Comparison of ENCODE assay signal across 14 cellular contexts in genomic region chr5:176161431-176161830, GRCh38.
DNase-seq lines count a peak whose midpoint lies in the region; ATAC-seq, FAIRE-seq and TF ChIP-seq lines count a peak whose summit lies in the region.
"Had no signal": no experiment of that assay in that cellular context is flagged by ENCODE, and none has a peak within 500 bp of the region (broad histone marks: within the 10 kb centered on the region; RNA-seq: fewer than 3 reads in every experiment).

No MANE protein-coding gene starts in this region.

- CTCF ChIA-PET in H1 (lab: Charles Lee; ENCODE audit: partially characterized antibody) = interaction anchor here (0.7 to 1.2 kb wide), 2 partner anchors 9 to 20 kb away, joined by 3 read pairs; no protein-coding TSS in a partner anchor

- no peak overlapping the region for H2BK12ac ChIP-seq in H1 (ENCODE audit: low read depth, low read length)
- H2BK12ac ChIP-seq in neuronal stem cell (ENCODE audit: low read length) = no peak overlapping the region

- TF ChIP-seq RAD21 in H1 (IDR thresholded peaks at IDR 0.05 in 1 of 2, conservative IDR thresholded peaks at IDR 0.05 in 1 of 2; ENCODE audit: low read depth in 2 of 2, low read length in 2 of 2) = no peak

- H3K9me3 ChIP-seq in H1 (ENCODE audit: insufficient read depth in 2 of 2, low read depth in 1 of 2, low read length in 1 of 2) (no peaks in the 10 kb centered on the region), neuronal stem cell (replicated peaks in 1 of 2; ENCODE audit: control insufficient read depth in 2 of 2, insufficient read depth in 1 of 2, low read depth in 1 of 2, low read length in 2 of 2) (no peaks in the 10 kb centered on the region)

- no peaks in the 10 kb centered on the region for H3K79me2 ChIP-seq in H1 (ENCODE audit: control insufficient read depth in 1 of 2, insufficient read depth in 2 of 2, low read length in 2 of 2)

- H4K20me1 ChIP-seq in H1 (replicated peaks in 1 of 2; ENCODE audit: control insufficient read depth in 1 of 2, insufficient read depth in 2 of 2, low read length in 2 of 2) = no peaks in the 10 kb centered on the region

- H3K56ac ChIP-seq in H1 (replicated peaks; ENCODE audit: insufficient read length, low read depth, low read length) = no peak overlapping the region

- no peak overlapping the region for H3K4me2 ChIP-seq in H1 (ENCODE audit: insufficient read depth in 1 of 2, low read depth in 2 of 2, low read length in 2 of 2)
- no peak overlapping the region for H3K4me2 ChIP-seq in neuronal stem cell (ENCODE audit: insufficient read depth, low read length, poor library complexity, severe bottlenecking)

- H3K79me1 ChIP-seq in H1 (ENCODE audit: low read depth, low read length) (no peaks in the 10 kb centered on the region), neuronal stem cell (ENCODE audit: low read depth, low read length) (no peaks in the 10 kb centered on the region)

- no peaks in the 10 kb centered on the region for H3K4me1 ChIP-seq in H1 (replicated peaks in 1 of 4; ENCODE audit: control insufficient read depth in 3 of 4, insufficient read depth in 4 of 4, low read length in 3 of 4)
- H3K4me1 ChIP-seq in neuronal stem cell (ENCODE audit: control insufficient read depth in 2 of 2, insufficient read depth in 1 of 2, low read depth in 1 of 2, low read length in 2 of 2) = no peaks in the 10 kb centered on the region

- POLR2A ChIA-PET in H1 (lab: Charles Lee; ENCODE audit: partially characterized antibody) = no interaction called here

- H3K23me2 ChIP-seq in H1 (ENCODE audit: low read depth, low read length) = no peaks in the 10 kb centered on the region

- TF ChIP-seq EP300 in H1 (IDR thresholded peaks at IDR 0.05; ENCODE audit: borderline replicate concordance in 1 of 2, low read depth in 2 of 2, low read length in 2 of 2) = no peak

- H3K23ac ChIP-seq in H1 (ENCODE audit: insufficient read length) (no peak overlapping the region), neuronal stem cell (ENCODE audit: low read depth, low read length, poor library complexity) (no peak overlapping the region)

- H3K14ac ChIP-seq in H1 (ENCODE audit: insufficient read length) (no peak overlapping the region), neuronal stem cell (ENCODE audit: low read length) (no peak overlapping the region)

- H3K9ac ChIP-seq in H1 (replicated peaks in 1 of 4; ENCODE audit: extremely low read depth in 1 of 4, low read depth in 3 of 4, low read length in 3 of 4) = no peak overlapping the region
- no peak overlapping the region for H3K9ac ChIP-seq in neuronal stem cell (ENCODE audit: low read depth, low read length, poor library complexity)

- no peak for TF ChIP-seq POLR2A in H1 (IDR thresholded peaks at IDR 0.05; ENCODE audit: control extremely low read depth in 1 of 2, low read depth in 2 of 2, low read length in 2 of 2)

- H3K4me3 ChIP-seq in H1 (ENCODE audit: extremely low read depth in 1 of 4, insufficient read depth in 2 of 4, low read depth in 3 of 4, low read length in 4 of 4) (no peak overlapping the region), fibroblast of the aortic adventitia (ENCODE audit: low read depth, low read length) (no peak overlapping the region), neuronal stem cell (ENCODE audit: low read length in 2 of 2) (no peak overlapping the region)

- H3K36me3 ChIP-seq in H1 (ENCODE audit: control insufficient read depth in 2 of 4, insufficient read depth in 4 of 4, low read length in 3 of 4) (no peaks in the 10 kb centered on the region), neuronal stem cell (replicated peaks in 1 of 2; ENCODE audit: control insufficient read depth in 2 of 2, insufficient read depth in 2 of 2, low read length in 2 of 2) (no peaks in the 10 kb centered on the region)

- H2BK120ac ChIP-seq in H1 (replicated peaks; ENCODE audit: low read depth, low read length) (no peak overlapping the region), neuronal stem cell (ENCODE audit: low read depth, low read length) (no peak overlapping the region)

- H2AK5ac ChIP-seq in H1 (ENCODE audit: low read depth, low read length) = no peak overlapping the region
- H2AK5ac ChIP-seq in neuronal stem cell (ENCODE audit: low read depth, low read length) = no peak overlapping the region

- TF ChIP-seq CTCF in H1 (IDR thresholded peaks at IDR 0.05; ENCODE audit: control extremely low read depth in 1 of 3, insufficient read depth in 1 of 3, low read depth in 1 of 3, low read length in 3 of 3) (no peak), fibroblast of the aortic adventitia (IDR thresholded peaks at IDR 0.05; ENCODE audit: insufficient read depth, low read length) (no peak)

- WGBS in H1 (ENCODE audit: extremely low coverage in 1 of 2, insufficient coverage in 1 of 2, insufficient read length in 1 of 2, insufficient replicate concordance in 2 of 2, low coverage in 1 of 2, low lambda C conversion rate in 2 of 2, missing lambda C conversion rate in 1 of 2), 2 experiments = 84% methylated on average over 3 of the region's 3 CpGs; no CpG with 5 or more reads in 1 of the 2 experiments
- WGBS in neuronal stem cell (ENCODE audit: extremely low coverage in 2 of 2, insufficient read length in 2 of 2, insufficient replicate concordance in 1 of 2), 2 donors = no CpG with 5 or more reads among the region's 3 CpGs

- no peak for FAIRE-seq in H1 (lab: Jason Lieb, UNC)
- FAIRE-seq: G401.6 had no signal

- H2BK5ac ChIP-seq in H1 (ENCODE audit: low read depth, low read length) (no peak overlapping the region), neuronal stem cell (ENCODE audit: low read length) (no peak overlapping the region)

- H4K5ac ChIP-seq in H1 (ENCODE audit: insufficient read length, low read depth, low read length) = no peak overlapping the region

- no peak for ATAC-seq in SK-N-SH treated with all-trans-retinoic acid at 6 μM for 48 hours

- H3K27ac ChIP-seq in H1 (ENCODE audit: low read depth, low read length) (no peak overlapping the region), neuronal stem cell (replicated peaks; ENCODE audit: low read length) (no peak overlapping the region)

- H3K4ac ChIP-seq in H1 (replicated peaks; ENCODE audit: insufficient read length, low read depth, low read length) (no peak overlapping the region), neuronal stem cell (ENCODE audit: low read length) (no peak overlapping the region)

- H4K8ac ChIP-seq in H1 (ENCODE audit: extremely low read depth, insufficient read depth, low read length) = no peak overlapping the region; the same call in 1 of the 2 replicates
- no peak overlapping the region for H4K8ac ChIP-seq in neuronal stem cell (ENCODE audit: low read depth, low read length)

- H2BK20ac ChIP-seq in H1 (ENCODE audit: low read length) = no peak overlapping the region

- no peak overlapping the region for H2AFZ ChIP-seq in H1 (ENCODE audit: low read length)
- no peak overlapping the region for H2AFZ ChIP-seq in neuronal stem cell (ENCODE audit: low read length)

- H4K91ac ChIP-seq in H1 (replicated peaks; ENCODE audit: insufficient read length, low read length) = peak overlapping the region; percentile 42
- H4K91ac ChIP-seq in neuronal stem cell (ENCODE audit: low read depth, low read length, poor library complexity) = no peak overlapping the region

- H2BK15ac ChIP-seq in H1 (ENCODE audit: low read length) (no peak overlapping the region), neuronal stem cell (ENCODE audit: low read length) (no peak overlapping the region)

- H3K18ac ChIP-seq in H1 (ENCODE audit: extremely low read depth, low read length) (no peak overlapping the region), neuronal stem cell (ENCODE audit: low read length) (no peak overlapping the region)

- H3K27me3 ChIP-seq in H1 (replicated peaks in 1 of 4; ENCODE audit: control insufficient read depth in 3 of 4, extremely low read depth in 1 of 4, insufficient read depth in 3 of 4, low read length in 3 of 4) (no peaks in the 10 kb centered on the region), neuronal stem cell (ENCODE audit: control insufficient read depth in 3 of 3, insufficient read depth in 3 of 3, low read depth in 1 of 3, low read length in 3 of 3) (peaks cover 0 to 27% (median 0%) of the 10 kb centered on the region in 3 experiments)

- peak; percentile 66 for DNase-seq in GM03348 (ENCODE audit: low spot score)
- DNase-seq in amniotic epithelial cell (ENCODE audit: low read depth) = peak; percentile 9
- DNase-seq in H1 (ENCODE audit: low read depth in 1 of 2, low spot score in 2 of 2) = no peak
- DNase-seq in fibroblast of the aortic adventitia (ENCODE audit: low read depth) = peak; percentile 76
- DNase-seq in DMS79 (lab: John Stamatoyannopoulos, UW) = no peak
- DNase-seq in neuronal stem cell (ENCODE audit: low spot score) = no peak
- DNase-seq in NCI-H2196 treated with DMSO at 0.1 percent for 48 hours (lab: John Stamatoyannopoulos, UW; ENCODE audit: unreplicated experiment) = no peak
- DNase-seq: ACHN; CD4-positive, alpha-beta T cell; DMS79 treated with DMSO at 0.1 percent for 48 hours; EL; H7 had no signal

TF ChIP-seq in H1, 55 proteins besides CTCF, POLR2A, EP300 and RAD21 (continues in another document):
- TF ChIP-seq ASH2L (IDR thresholded peaks at IDR 0.05; ENCODE audit: low read length) (no peak), BCL11A (IDR thresholded peaks at IDR 0.05; ENCODE audit: low read depth in 2 of 2, low read length in 2 of 2) (no peak), FOSL1 (IDR thresholded peaks at IDR 0.05; ENCODE audit: insufficient read depth, low read depth, low read length) (no peak), BRCA1 (IDR thresholded peaks at IDR 0.05; ENCODE audit: low read depth, low read length) (no peak), CHD2 (IDR thresholded peaks at IDR 0.05; ENCODE audit: low read length) (no peak), NRF1 (IDR thresholded peaks at IDR 0.05; ENCODE audit: low read depth, low read length) (no peak), SUZ12 (IDR thresholded peaks at IDR 0.05; ENCODE audit: low read length) (no peak), CREB1 (IDR thresholded peaks at IDR 0.05) (no peak), RXRA (IDR thresholded peaks at IDR 0.05; ENCODE audit: insufficient read depth, low read depth, low read length) (no peak), KDM5A (IDR thresholded peaks at IDR 0.05; ENCODE audit: low read length) (no peak)

TF ChIP-seq in SK-N-SH treated with all-trans-retinoic acid at 6 μM for 48 hours, 23 proteins besides CTCF, POLR2A, EP300 and RAD21 (continues in another document):
- TF ChIP-seq TOX (CRISPR knock-in tag; IDR thresholded peaks at IDR 0.05; ENCODE audit: borderline replicate concordance) (no peak), ZFP3 (CRISPR knock-in tag; IDR thresholded peaks at IDR 0.05) (no peak)

Comparison
In these comparisons a context has a peak if more than half of its experiments do, and no peak if none do; other contexts are left out.
1. DNase-seq: peak in GM03348 (single experiment), amniotic epithelial cell (single experiment) and fibroblast of the aortic adventitia (single experiment); none in H1 (0 of 2), DMS79 (single experiment), neuronal stem cell (single experiment) and NCI-H2196 treated with DMSO at 0.1 percent for 48 hours (single experiment).